Comparison of ENCODE assay signal across 9 cellular contexts in the genomic region with DNA sequence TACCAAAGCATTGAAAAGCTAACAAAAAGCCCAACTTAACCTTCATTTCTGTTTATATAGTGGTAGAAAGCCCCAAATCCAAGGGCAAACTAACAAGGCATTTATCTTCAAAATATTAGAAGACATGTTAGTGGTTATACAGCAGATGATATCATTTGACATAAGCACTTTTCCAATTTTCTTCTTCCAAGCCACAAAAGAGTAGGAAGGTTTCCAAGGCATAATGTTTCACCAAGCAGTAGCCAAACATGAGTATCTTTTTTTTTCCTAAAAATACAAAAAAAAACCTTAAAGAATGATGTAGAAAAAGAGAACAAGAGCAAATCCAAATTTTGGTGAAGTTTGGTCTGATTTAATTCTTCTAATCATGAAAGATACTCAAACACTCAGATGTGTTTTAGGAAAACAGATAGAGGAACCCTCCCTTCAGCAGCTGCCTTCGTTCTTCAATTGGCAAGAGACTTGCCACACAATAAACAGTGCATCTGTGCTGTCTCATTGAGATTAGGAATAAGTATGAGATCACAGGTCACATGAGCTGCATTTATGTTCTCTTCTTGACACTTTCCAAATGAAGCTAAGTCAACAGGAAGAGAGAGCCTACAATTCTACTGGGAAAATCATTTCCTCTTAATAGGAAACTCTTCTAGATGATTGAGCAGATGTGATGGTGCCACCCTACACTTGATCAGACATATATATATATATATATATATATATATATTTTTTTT.
DNase-seq lines count a peak whose midpoint lies in the region; ATAC-seq and TF ChIP-seq lines count a peak whose summit lies in the region.
"Had no signal": no experiment of that assay in that cellular context is flagged by ENCODE, and none has a peak within 500 bp of the region (broad histone marks: within the 10 kb centered on the region; RNA-seq: fewer than 3 reads in every experiment).

No MANE protein-coding gene starts in this region.

- no peak for TF ChIP-seq EP300 in ovary (IDR thresholded peaks at IDR 0.05)

- POLR2A ChIA-PET in PC-9 (lab: Charles Lee; ENCODE audit: unreplicated experiment), result no interaction called here

- TF ChIP-seq CTCF in fibroblast of lung (conservative IDR thresholded peaks at IDR 0.05 in 1 of 2, IDR thresholded peaks at IDR 0.05 in 1 of 2; ENCODE audit: low read depth in 1 of 2, low read length in 2 of 2), result no peak
- no peak for TF ChIP-seq CTCF in ovary (IDR thresholded peaks at IDR 0.05)
- TF ChIP-seq CTCF in PC-9 (conservative IDR thresholded peaks at IDR 0.05), result no peak

- no peaks in the 10 kb centered on the region for H3K36me3 ChIP-seq in fibroblast of lung (ENCODE audit: control insufficient read depth, insufficient read depth, low read length)
- no peaks in the 10 kb centered on the region for H3K36me3 ChIP-seq in ovary
- 0 out of 2 replicates have a peak, but pooled peaks cover 3% of the 10 kb centered on the region for H3K36me3 ChIP-seq in PC-9 (ENCODE audit: low read depth)

- CTCF ChIA-PET in PC-9 (lab: Charles Lee), result no interaction called here

- H3K9ac ChIP-seq in fibroblast of lung (ENCODE audit: insufficient read depth, low read length), result no peak overlapping the region

- no peak for ATAC-seq in HG03442 (IDR thresholded peaks at IDR 0.05; ENCODE audit: unreplicated experiment)
- ATAC-seq in GM19463 (IDR thresholded peaks at IDR 0.05; ENCODE audit: unreplicated experiment), result no peak
- ATAC-seq: activated CD8-positive, alpha-beta T cell treated with anti-CD3 and anti-CD28 coated beads for 36 hours had no signal

- H3K27me3 ChIP-seq in fibroblast of lung (ENCODE audit: control insufficient read depth, insufficient read depth, low read length) (no peaks in the 10 kb centered on the region), ovary (no peaks in the 10 kb centered on the region), PC-9 (ENCODE audit: insufficient read depth, low read depth) (no peaks in the 10 kb centered on the region)

- H2AFZ ChIP-seq in fibroblast of lung (ENCODE audit: low read length), result no peak overlapping the region
- H2AFZ ChIP-seq in PC-9, result no peak overlapping the region

- DNase-seq in CD1c-positive myeloid dendritic cell (ENCODE audit: extremely low spot score), result peak; percentile 26
- DNase-seq in NCI-H82 (lab: John Stamatoyannopoulos, UW), result peak; percentile 57
- peak; percentile 77 to 88 for DNase-seq in fibroblast of lung (ENCODE audit: low read depth in 2 of 2)
- peak in 2 of 5 donors; percentile 28 to 50 for DNase-seq in ovary
- no peak for DNase-seq in LoVo (ENCODE audit: low spot score)
- DNase-seq in PC-9, result no peak
- DNase-seq: activated CD8-positive, alpha-beta T cell treated with anti-CD3 and anti-CD28 coated beads for 36 hours had no signal

- intact Hi-C loops in ovary (cut with DNase I) (no loop called here), PC-9 (cut with micrococcal nuclease; ENCODE audit: unreplicated experiment) (no loop called here)

- H3K4me3 ChIP-seq in fibroblast of lung (replicated peaks in 1 of 4; ENCODE audit: control extremely low read depth in 1 of 4, insufficient read depth in 1 of 4, low read depth in 3 of 4, low read length in 4 of 4), result no peak overlapping the region
- H3K4me3 ChIP-seq in ovary, result no peak overlapping the region
- H3K4me3 ChIP-seq in PC-9, result no peak overlapping the region

- H3K4me2 ChIP-seq in fibroblast of lung (ENCODE audit: extremely low read depth, insufficient read depth, low read length) (no peak overlapping the region), PC-9 (no peak overlapping the region)

- H3K4me1 ChIP-seq in fibroblast of lung (ENCODE audit: control insufficient read depth, extremely low read depth, insufficient read depth, low read length), result peaks cover 4% of the 10 kb centered on the region
- peaks cover 9% of the 10 kb centered on the region for H3K4me1 ChIP-seq in ovary (ENCODE audit: insufficient read depth)
- H3K4me1 ChIP-seq in PC-9 (replicated peaks; ENCODE audit: insufficient read depth), result no peaks in the 10 kb centered on the region

- no peak for TF ChIP-seq POLR2A in ovary (IDR thresholded peaks at IDR 0.05)

- H3K27ac ChIP-seq in fibroblast of lung (ENCODE audit: insufficient read depth, low read length), result peak overlapping the region; percentile 30
- peak overlapping the region; percentile 34 to 53 for H3K27ac ChIP-seq in ovary
- H3K27ac ChIP-seq in PC-9, result no peak overlapping the region

- no peaks in the 10 kb centered on the region for H3K79me2 ChIP-seq in fibroblast of lung (ENCODE audit: control insufficient read depth, insufficient read depth, low read length)
- no peaks in the 10 kb centered on the region for H3K79me2 ChIP-seq in PC-9 (ENCODE audit: low read depth)

- WGBS in ovary, 3 donors, result 5 to 22% (median 7%) methylated on average over 1 of the region's 1 CpG

- H3F3A ChIP-seq in PC-9 (ENCODE audit: insufficient read depth, low read depth), result no peaks in the 10 kb centered on the region

- BruUV-seq in PC-9 (replicated peaks; lab: Mats Ljungman, UMichigan), result no TSS peak

- H3K9me3 ChIP-seq in fibroblast of lung (ENCODE audit: control insufficient read depth, insufficient read depth, low read depth, low read length) (no peaks in the 10 kb centered on the region), ovary (no peaks in the 10 kb centered on the region), PC-9 (ENCODE audit: insufficient read depth, low read depth) (no peaks in the 10 kb centered on the region)

- no peaks in the 10 kb centered on the region for H3K9me2 ChIP-seq in PC-9 (ENCODE audit: insufficient read depth)

- no peaks in the 10 kb centered on the region for H4K20me1 ChIP-seq in fibroblast of lung (ENCODE audit: control insufficient read depth, extremely low read depth, insufficient read depth, low read length)
- H4K20me1 ChIP-seq in PC-9 (ENCODE audit: insufficient read depth), result no peaks in the 10 kb centered on the region

Comparison
In these comparisons a context has a peak if more than half of its experiments do, and no peak if none do; other contexts are left out.
1. DNase-seq: peak in CD1c-positive myeloid dendritic cell (single experiment), NCI-H82 (single experiment) and fibroblast of lung (2 of 2); none in LoVo (single experiment) and PC-9 (0 of 2).